1 cellular context compared by ENCODE assay signal in the genomic region with DNA sequence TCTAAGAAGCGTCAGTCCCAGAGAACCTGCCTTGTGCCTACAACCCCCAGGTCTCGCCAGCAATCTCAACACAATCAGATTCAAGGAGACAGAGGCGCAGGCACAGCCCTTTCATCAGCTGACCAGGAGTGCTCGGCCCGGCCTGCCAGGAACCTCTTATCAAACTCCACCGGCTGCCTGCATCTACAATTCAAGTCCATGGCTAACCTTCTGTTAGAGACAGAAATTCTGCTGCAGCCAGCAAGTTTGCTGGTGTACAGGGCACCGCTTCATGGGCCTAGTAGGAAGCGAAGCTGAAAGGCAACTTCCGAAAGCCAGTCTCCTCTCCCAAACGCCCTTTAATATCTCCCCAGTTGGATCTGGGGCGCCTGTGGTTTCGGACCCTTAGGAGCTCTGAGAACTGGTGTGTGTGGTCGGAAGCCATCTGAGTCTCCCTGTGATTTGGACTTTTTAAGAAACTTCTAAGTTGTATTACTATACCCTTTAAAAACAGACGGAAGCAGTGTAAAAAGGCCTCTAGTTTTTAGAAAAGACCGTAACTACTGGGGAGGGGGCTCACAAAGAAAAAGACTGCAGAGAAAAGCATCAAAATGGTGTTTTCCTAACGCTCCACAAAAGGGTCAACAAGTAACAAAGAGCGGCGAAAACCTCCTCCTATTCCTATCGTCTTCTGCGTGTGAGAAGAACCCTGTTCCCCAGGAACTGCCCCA.
A peak's percentile ranks its signal among the peaks of the same experiment; 100 is the strongest.
TF ChIP-seq lines count a peak whose summit lies in the region.

No MANE protein-coding gene starts in this region.

TF ChIP-seq in K562, 482 proteins besides CTCF, POLR2A, EP300 and RAD21 (continued from another document and continues in another):
- TF ChIP-seq, protein P1, sequence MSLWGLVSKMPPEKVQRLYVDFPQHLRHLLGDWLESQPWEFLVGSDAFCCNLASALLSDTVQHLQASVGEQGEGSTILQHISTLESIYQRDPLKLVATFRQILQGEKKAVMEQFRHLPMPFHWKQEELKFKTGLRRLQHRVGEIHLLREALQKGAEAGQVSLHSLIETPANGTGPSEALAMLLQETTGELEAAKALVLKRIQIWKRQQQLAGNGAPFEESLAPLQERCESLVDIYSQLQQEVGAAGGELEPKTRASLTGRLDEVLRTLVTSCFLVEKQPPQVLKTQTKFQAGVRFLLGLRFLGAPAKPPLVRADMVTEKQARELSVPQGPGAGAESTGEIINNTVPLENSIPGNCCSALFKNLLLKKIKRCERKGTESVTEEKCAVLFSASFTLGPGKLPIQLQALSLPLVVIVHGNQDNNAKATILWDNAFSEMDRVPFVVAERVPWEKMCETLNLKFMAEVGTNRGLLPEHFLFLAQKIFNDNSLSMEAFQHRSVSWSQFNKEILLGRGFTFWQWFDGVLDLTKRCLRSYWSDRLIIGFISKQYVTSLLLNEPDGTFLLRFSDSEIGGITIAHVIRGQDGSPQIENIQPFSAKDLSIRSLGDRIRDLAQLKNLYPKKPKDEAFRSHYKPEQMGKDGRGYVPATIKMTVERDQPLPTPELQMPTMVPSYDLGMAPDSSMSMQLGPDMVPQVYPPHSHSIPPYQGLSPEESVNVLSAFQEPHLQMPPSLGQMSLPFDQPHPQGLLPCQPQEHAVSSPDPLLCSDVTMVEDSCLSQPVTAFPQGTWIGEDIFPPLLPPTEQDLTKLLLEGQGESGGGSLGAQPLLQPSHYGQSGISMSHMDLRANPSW (CRISPR knock-in tag; IDR thresholded peaks at IDR 0.05), result 0 out of 2 replicates have a peak, but pooled peaks have one; percentile 73
- TF ChIP-seq, protein P2, sequence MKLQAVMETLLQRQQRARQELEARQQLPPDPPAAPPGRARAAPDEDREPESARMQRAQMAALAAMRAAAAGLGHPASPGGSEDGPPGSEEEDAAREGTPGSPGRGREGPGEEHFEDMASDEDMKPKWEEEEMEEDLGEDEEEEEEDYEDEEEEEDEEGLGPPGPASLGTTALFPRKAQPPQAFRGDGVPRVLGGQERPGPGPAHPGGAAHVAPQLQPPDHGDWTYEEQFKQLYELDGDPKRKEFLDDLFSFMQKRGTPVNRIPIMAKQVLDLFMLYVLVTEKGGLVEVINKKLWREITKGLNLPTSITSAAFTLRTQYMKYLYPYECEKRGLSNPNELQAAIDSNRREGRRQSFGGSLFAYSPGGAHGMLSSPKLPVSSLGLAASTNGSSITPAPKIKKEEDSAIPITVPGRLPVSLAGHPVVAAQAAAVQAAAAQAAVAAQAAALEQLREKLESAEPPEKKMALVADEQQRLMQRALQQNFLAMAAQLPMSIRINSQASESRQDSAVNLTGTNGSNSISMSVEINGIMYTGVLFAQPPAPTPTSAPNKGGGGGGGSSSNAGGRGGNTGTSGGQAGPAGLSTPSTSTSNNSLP (IDR thresholded peaks at IDR 0.05; ENCODE audit: borderline replicate concordance, low read depth, low read length), result peak; percentile 91; the same call in 1 of the 2 replicates
- TF ChIP-seq, protein P3, sequence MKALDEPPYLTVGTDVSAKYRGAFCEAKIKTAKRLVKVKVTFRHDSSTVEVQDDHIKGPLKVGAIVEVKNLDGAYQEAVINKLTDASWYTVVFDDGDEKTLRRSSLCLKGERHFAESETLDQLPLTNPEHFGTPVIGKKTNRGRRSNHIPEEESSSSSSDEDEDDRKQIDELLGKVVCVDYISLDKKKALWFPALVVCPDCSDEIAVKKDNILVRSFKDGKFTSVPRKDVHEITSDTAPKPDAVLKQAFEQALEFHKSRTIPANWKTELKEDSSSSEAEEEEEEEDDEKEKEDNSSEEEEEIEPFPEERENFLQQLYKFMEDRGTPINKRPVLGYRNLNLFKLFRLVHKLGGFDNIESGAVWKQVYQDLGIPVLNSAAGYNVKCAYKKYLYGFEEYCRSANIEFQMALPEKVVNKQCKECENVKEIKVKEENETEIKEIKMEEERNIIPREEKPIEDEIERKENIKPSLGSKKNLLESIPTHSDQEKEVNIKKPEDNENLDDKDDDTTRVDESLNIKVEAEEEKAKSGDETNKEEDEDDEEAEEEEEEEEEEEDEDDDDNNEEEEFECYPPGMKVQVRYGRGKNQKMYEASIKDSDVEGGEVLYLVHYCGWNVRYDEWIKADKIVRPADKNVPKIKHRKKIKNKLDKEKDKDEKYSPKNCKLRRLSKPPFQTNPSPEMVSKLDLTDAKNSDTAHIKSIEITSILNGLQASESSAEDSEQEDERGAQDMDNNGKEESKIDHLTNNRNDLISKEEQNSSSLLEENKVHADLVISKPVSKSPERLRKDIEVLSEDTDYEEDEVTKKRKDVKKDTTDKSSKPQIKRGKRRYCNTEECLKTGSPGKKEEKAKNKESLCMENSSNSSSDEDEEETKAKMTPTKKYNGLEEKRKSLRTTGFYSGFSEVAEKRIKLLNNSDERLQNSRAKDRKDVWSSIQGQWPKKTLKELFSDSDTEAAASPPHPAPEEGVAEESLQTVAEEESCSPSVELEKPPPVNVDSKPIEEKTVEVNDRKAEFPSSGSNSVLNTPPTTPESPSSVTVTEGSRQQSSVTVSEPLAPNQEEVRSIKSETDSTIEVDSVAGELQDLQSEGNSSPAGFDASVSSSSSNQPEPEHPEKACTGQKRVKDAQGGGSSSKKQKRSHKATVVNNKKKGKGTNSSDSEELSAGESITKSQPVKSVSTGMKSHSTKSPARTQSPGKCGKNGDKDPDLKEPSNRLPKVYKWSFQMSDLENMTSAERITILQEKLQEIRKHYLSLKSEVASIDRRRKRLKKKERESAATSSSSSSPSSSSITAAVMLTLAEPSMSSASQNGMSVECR (CRISPR knock-in tag; IDR thresholded peaks at IDR 0.05), result peak; percentile 54; the same call in 1 of the 2 replicates
- TF ChIP-seq ARID1B (IDR thresholded peaks at IDR 0.05) (peak; percentile 92), NCOA2 (IDR thresholded peaks at IDR 0.05; ENCODE audit: partially characterized antibody in 2 of 2) (no peak), TEAD1 (CRISPR knock-in tag; IDR thresholded peaks at IDR 0.05) (peak in 1 of 2 experiments; percentile 58; a peak in 1 of 4 replicates), COPS2 (conservative IDR thresholded peaks at IDR 0.05) (no peak), CC2D1A (IDR thresholded peaks at IDR 0.05) (no peak; the same call in 1 of the 2 replicates), ZZZ3 (IDR thresholded peaks at IDR 0.05) (no peak), TCF7L2 (IDR thresholded peaks at IDR 0.05; ENCODE audit: low read depth, low read length) (no peak), ZNF408 (CRISPR knock-in tag; IDR thresholded peaks at IDR 0.05; ENCODE audit: low read depth) (no peak), GABPB2 (CRISPR knock-in tag; conservative IDR thresholded peaks at IDR 0.05) (no peak), U2AF1 (optimal IDR thresholded peaks at IDR 0.05; ENCODE audit: low read depth, low read length) (no peak), ZNF583 (CRISPR knock-in tag; IDR thresholded peaks at IDR 0.05) (no peak), SIN3A (IDR thresholded peaks at IDR 0.05; ENCODE audit: borderline replicate concordance in 2 of 2, control insufficient read depth in 1 of 2, low read depth in 2 of 2, low read length in 2 of 2) (peak; percentile 47 to 86; a peak in 2 of 4 replicates), ARNT (IDR thresholded peaks at IDR 0.05) (0 out of 4 replicates have a peak, but pooled peaks of 1 of the 2 experiments have one; percentile 48), KLF6 (CRISPR knock-in tag; IDR thresholded peaks at IDR 0.05; ENCODE audit: borderline replicate concordance) (no peak), CBFA2T2 (conservative IDR thresholded peaks at IDR 0.05) (peak; percentile 90), ZNF584 (CRISPR knock-in tag; IDR thresholded peaks at IDR 0.05; ENCODE audit: low read depth) (no peak), SRSF7 (optimal IDR thresholded peaks at IDR 0.05; ENCODE audit: low read depth, low read length) (no peak), HMG20A (CRISPR knock-in tag; conservative IDR thresholded peaks at IDR 0.05) (no peak), TFAM (CRISPR knock-in tag; conservative IDR thresholded peaks at IDR 0.05) (no peak), HLTF (IDR thresholded peaks at IDR 0.05) (no peak), TAL1 (IDR thresholded peaks at IDR 0.05) (peak; percentile 85)
- TF ChIP-seq, protein P4, sequence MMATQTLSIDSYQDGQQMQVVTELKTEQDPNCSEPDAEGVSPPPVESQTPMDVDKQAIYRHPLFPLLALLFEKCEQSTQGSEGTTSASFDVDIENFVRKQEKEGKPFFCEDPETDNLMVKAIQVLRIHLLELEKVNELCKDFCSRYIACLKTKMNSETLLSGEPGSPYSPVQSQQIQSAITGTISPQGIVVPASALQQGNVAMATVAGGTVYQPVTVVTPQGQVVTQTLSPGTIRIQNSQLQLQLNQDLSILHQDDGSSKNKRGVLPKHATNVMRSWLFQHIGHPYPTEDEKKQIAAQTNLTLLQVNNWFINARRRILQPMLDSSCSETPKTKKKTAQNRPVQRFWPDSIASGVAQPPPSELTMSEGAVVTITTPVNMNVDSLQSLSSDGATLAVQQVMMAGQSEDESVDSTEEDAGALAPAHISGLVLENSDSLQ (IDR thresholded peaks at IDR 0.05), result peak; percentile 56
- TF ChIP-seq, protein P5, sequence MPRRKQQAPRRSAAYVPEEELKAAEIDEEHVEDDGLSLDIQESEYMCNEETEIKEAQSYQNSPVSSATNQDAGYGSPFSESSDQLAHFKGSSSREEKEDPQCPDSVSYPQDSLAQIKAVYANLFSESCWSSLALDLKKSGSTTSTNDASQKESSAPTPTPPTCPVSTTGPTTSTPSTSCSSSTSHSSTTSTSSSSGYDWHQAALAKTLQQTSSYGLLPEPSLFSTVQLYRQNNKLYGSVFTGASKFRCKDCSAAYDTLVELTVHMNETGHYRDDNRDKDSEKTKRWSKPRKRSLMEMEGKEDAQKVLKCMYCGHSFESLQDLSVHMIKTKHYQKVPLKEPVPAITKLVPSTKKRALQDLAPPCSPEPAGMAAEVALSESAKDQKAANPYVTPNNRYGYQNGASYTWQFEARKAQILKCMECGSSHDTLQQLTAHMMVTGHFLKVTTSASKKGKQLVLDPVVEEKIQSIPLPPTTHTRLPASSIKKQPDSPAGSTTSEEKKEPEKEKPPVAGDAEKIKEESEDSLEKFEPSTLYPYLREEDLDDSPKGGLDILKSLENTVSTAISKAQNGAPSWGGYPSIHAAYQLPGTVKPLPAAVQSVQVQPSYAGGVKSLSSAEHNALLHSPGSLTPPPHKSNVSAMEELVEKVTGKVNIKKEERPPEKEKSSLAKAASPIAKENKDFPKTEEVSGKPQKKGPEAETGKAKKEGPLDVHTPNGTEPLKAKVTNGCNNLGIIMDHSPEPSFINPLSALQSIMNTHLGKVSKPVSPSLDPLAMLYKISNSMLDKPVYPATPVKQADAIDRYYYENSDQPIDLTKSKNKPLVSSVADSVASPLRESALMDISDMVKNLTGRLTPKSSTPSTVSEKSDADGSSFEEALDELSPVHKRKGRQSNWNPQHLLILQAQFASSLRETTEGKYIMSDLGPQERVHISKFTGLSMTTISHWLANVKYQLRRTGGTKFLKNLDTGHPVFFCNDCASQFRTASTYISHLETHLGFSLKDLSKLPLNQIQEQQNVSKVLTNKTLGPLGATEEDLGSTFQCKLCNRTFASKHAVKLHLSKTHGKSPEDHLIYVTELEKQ (CRISPR knock-in tag; IDR thresholded peaks at IDR 0.05), result no peak
- TF ChIP-seq, protein P6, sequence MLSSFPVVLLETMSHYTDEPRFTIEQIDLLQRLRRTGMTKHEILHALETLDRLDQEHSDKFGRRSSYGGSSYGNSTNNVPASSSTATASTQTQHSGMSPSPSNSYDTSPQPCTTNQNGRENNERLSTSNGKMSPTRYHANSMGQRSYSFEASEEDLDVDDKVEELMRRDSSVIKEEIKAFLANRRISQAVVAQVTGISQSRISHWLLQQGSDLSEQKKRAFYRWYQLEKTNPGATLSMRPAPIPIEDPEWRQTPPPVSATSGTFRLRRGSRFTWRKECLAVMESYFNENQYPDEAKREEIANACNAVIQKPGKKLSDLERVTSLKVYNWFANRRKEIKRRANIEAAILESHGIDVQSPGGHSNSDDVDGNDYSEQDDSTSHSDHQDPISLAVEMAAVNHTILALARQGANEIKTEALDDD (IDR thresholded peaks at IDR 0.05), result peak; percentile 49; the same call in 1 of the 2 replicates
- TF ChIP-seq, protein P7, sequence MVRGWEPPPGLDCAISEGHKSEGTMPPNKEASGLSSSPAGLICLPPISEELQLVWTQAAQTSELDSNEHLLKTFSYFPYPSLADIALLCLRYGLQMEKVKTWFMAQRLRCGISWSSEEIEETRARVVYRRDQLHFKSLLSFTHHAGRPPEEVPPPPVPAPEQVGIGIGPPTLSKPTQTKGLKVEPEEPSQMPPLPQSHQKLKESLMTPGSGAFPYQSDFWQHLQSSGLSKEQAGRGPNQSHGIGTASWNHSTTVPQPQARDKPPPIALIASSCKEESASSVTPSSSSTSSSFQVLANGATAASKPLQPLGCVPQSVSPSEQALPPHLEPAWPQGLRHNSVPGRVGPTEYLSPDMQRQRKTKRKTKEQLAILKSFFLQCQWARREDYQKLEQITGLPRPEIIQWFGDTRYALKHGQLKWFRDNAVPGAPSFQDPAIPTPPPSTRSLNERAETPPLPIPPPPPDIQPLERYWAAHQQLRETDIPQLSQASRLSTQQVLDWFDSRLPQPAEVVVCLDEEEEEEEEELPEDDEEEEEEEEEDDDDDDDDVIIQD (CRISPR knock-in tag; IDR thresholded peaks at IDR 0.05), result no peak
- TF ChIP-seq, protein P8, sequence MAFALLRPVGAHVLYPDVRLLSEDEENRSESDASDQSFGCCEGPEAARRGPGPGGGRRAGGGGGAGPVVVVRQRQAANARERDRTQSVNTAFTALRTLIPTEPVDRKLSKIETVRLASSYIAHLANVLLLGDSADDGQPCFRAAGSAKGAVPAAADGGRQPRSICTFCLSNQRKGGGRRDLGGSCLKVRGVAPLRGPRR (CRISPR knock-in tag; IDR thresholded peaks at IDR 0.05), result no peak
- TF ChIP-seq, protein P9, sequence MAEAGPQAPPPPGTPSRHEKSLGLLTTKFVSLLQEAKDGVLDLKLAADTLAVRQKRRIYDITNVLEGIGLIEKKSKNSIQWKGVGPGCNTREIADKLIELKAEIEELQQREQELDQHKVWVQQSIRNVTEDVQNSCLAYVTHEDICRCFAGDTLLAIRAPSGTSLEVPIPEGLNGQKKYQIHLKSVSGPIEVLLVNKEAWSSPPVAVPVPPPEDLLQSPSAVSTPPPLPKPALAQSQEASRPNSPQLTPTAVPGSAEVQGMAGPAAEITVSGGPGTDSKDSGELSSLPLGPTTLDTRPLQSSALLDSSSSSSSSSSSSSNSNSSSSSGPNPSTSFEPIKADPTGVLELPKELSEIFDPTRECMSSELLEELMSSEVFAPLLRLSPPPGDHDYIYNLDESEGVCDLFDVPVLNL (CRISPR knock-in tag; IDR thresholded peaks at IDR 0.05; ENCODE audit: low read depth), result no peak
- TF ChIP-seq, protein P10, sequence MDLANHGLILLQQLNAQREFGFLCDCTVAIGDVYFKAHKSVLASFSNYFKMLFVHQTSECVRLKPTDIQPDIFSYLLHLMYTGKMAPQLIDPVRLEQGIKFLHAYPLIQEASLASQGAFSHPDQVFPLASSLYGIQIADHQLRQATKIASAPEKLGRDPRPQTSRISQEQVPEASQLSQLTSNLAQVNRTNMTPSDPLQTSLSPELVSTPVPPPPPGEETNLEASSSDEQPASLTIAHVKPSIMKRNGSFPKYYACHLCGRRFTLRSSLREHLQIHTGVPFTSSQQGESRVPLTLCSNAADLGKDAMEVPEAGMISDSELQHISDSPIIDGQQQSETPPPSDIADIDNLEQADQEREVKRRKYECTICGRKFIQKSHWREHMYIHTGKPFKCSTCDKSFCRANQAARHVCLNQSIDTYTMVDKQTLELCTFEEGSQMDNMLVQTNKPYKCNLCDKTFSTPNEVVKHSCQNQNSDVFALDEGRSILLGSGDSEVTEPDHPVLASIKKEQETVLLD (IDR thresholded peaks at IDR 0.05), result peak; percentile 36; the same call in 1 of the 2 replicates
- TF ChIP-seq, protein P11, sequence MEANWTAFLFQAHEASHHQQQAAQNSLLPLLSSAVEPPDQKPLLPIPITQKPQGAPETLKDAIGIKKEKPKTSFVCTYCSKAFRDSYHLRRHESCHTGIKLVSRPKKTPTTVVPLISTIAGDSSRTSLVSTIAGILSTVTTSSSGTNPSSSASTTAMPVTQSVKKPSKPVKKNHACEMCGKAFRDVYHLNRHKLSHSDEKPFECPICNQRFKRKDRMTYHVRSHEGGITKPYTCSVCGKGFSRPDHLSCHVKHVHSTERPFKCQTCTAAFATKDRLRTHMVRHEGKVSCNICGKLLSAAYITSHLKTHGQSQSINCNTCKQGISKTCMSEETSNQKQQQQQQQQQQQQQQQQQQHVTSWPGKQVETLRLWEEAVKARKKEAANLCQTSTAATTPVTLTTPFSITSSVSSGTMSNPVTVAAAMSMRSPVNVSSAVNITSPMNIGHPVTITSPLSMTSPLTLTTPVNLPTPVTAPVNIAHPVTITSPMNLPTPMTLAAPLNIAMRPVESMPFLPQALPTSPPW (CRISPR knock-in tag; IDR thresholded peaks at IDR 0.05), result no peak
